Comparison of ENCODE assay signal across 37 cellular contexts in the genomic region with DNA sequence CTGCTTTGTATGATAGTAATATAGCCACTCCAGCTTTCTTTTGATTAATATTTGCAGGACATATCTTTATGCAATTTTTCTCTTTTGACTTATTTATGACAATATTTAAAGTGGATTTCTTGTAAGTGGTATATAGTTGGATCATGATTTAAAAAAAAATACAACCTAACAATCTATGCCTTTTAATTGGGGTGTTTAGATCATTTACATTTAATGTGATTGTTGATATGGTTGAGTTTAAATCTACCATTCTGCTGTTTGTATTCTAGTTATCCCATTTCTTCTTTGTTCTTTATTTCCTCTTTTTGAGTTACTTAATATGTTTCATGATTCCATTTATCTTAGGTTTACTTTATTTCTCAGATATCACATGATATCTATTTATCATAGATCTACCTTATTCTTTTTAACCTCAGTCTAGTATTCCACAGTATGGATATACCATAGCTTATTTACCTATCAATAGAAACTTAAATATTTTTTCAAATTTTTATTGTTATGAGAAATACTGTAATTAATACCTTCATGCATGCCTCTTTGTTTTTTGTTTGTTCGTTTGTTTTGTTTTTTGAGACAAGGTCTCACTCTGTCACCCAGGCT. TPM values are rescaled to one million over a fixed set of nuclear protein-coding genes. Genes with fewer than 3 reads are reported as not detected.
"Had no signal": no experiment of that assay in that cellular context is flagged by ENCODE, and none has a peak within 500 bp of the region (broad histone marks: within the 10 kb centered on the region; RNA-seq: fewer than 3 reads in every experiment).

No MANE protein-coding gene starts in this region.

- H3K27ac Mint-ChIP-seq: activated CD4-positive, alpha-beta memory T cell treated with anti-CD3 and anti-CD28 coated beads for 36 hours; activated naive CD4-positive, alpha-beta T cell treated with anti-CD3 and anti-CD28 coated beads, Interleukin-2, amount 10 ng/mL, durations not matched to agents 7 days and 5 days; activated naive CD8-positive, alpha-beta T cell; activated naive CD8-positive, alpha-beta T cell treated with anti-CD3 and anti-CD28 coated beads, Interleukin-2, amount 50 U/mL, for 24 hours; activated T-helper 1 cell treated with anti-CD3 and anti-CD28 coated beads, Interleukin-12 subunit alpha, Interleukin-12 subunit beta, Interleukin-2, Interleukin-4 antibody, amounts not matched to agents 30 ng/mL and 10 ng/mL and 1 ng/mL, durations not matched to agents 14 hours and 24 hours and 36 hours; brain had no signal

- H3K27ac ChIP-seq: Peyer's patch, RWPE1 had no signal

- H3K4me3 Mint-ChIP-seq: activated CD4-positive, alpha-beta memory T cell treated with anti-CD3 and anti-CD28 coated beads for 36 hours; activated naive CD4-positive, alpha-beta T cell treated with anti-CD3 and anti-CD28 coated beads, Interleukin-2, amount 10 ng/mL, durations not matched to agents 7 days and 5 days; activated naive CD8-positive, alpha-beta T cell; activated naive CD8-positive, alpha-beta T cell treated with anti-CD3 and anti-CD28 coated beads, Interleukin-2, amount 50 U/mL, for 24 hours; activated T-cell treated with anti-CD3 and anti-CD28 coated beads, Interleukin-2, amount 50 U/mL, for 4 hours; activated T-helper 1 cell treated with anti-CD3 and anti-CD28 coated beads, Interleukin-12 subunit alpha, Interleukin-12 subunit beta, Interleukin-2, Interleukin-4 antibody, amounts not matched to agents 30 ng/mL and 10 ng/mL and 1 ng/mL, durations not matched to agents 14 hours and 24 hours and 36 hours; brain had no signal

- ATAC-seq: activated CD4-positive, CD25-positive, alpha-beta regulatory T cell treated with anti-CD3 and anti-CD28 coated beads, Interleukin-2, amount 50 U/mL, for 24 hours; activated naive CD8-positive, alpha-beta T cell treated with anti-CD3 and anti-CD28 coated beads, Interleukin-2, amount 50 U/mL, for 24 hours; activated T-cell treated with anti-CD3 and anti-CD28 coated beads, Interleukin-2, amount 50 U/mL, for 4 hours; PC-3; Right ventricle myocardium inferior had no signal

- H3K36me3 Mint-ChIP-seq: activated CD4-positive, alpha-beta memory T cell treated with anti-CD3 and anti-CD28 coated beads for 36 hours; activated naive CD4-positive, alpha-beta T cell treated with anti-CD3 and anti-CD28 coated beads, Interleukin-2, amount 10 ng/mL, durations not matched to agents 7 days and 5 days; brain had no signal

- H3K36me3 ChIP-seq: Peyer's patch had no signal

- H3K4me3 ChIP-seq: Peyer's patch had no signal

- H3K9me3 ChIP-seq: Peyer's patch had no signal

- FAIRE-seq: bronchial epithelial cell had no signal

- H3K4me1 ChIP-seq: Peyer's patch had no signal

- H3K4me1 Mint-ChIP-seq: activated naive CD4-positive, alpha-beta T cell treated with anti-CD3 and anti-CD28 coated beads, Interleukin-2, amount 10 ng/mL, durations not matched to agents 7 days and 5 days; activated naive CD8-positive, alpha-beta T cell treated with anti-CD3 and anti-CD28 coated beads, Interleukin-2, amount 50 U/mL, for 24 hours; brain had no signal

- DNase-seq: activated CD4-positive, alpha-beta memory T cell treated with anti-CD3 and anti-CD28 coated beads for 36 hours; activated CD4-positive, alpha-beta T cell treated with anti-CD3 and anti-CD28 coated beads for 4 hours; activated CD4-positive, alpha-beta T cell treated with anti-CD3 and anti-CD28 coated beads, Interleukin-2, amount 50 U/mL, for 1 hour; activated CD8-positive, alpha-beta memory T cell treated with anti-CD3 and anti-CD28 coated beads, Interleukin-2, amount 50 U/mL, for 4 hours; activated gamma-delta T cell treated with Interleukin-2 at 50 U/mL for 16 hours; activated naive CD4-positive, alpha-beta T cell treated with anti-CD3 and anti-CD28 coated beads, Interleukin-2, amount 10 ng/mL, durations not matched to agents 7 days and 5 days; activated naive CD8-positive, alpha-beta T cell treated with anti-CD3 and anti-CD28 coated beads, Interleukin-2, amount 50 U/mL, for 24 hours; activated T-cell treated with anti-CD3 and anti-CD28 coated beads for 4 hours; activated T-cell treated with anti-CD3 and anti-CD28 coated beads, Interleukin-2, amount 50 U/mL, for 4 hours; anterior cingulate cortex; caudate nucleus; cerebellar nuclear complex; Kasumi-1; MM.1S; MV-4-11; NCI-H1092; NCI-H1436 treated with DMSO at 0.1 percent for 48 hours; NCI-H1694 treated with DMSO at 0.1 percent for 48 hours; NCI-H2029; NCI-H345; NCI-H524 treated with DMSO at 0.1 percent for 48 hours; NK-92 treated with Interleukin-12 subunit alpha and Interleukin-12 subunit beta, amount 100 ng/mL, for 24 hours; PC-3; Peyer's patch; SIG-M5; T1000 had no signal

RNA-seq across cellular contexts. Expression of gene CIB4, which starts 19.3 kb away (rescaled TPM):
- total RNA-seq: activated CD4-positive, alpha-beta memory T cell treated with anti-CD3 and anti-CD28 coated beads for 36 hours; activated T-cell treated with anti-CD3 and anti-CD28 coated beads, Interleukin-2, amount 50 U/mL, for 4 hours; activated T-helper 1 cell treated with anti-CD3 and anti-CD28 coated beads, Interleukin-12 subunit alpha, Interleukin-12 subunit beta, Interleukin-2, Interleukin-4 antibody, amounts not matched to agents 30 ng/mL and 10 ng/mL and 1 ng/mL, durations not matched to agents 14 hours and 24 hours and 36 hours; bronchial epithelial cell; NCI-H460; PC-3; Peyer's patch; Right ventricle myocardium inferior; SK-MEL-5; T-helper 1 cell treated with Interleukin-12 subunit alpha and Interleukin-12 subunit beta and Interleukin-4 antibody, amounts not matched to agents 30 ng/mL and 1 ng/mL, for 36 hours; T-helper 2 cell treated with Interferon-gamma antibody and Interleukin-4, amounts not matched to agents 100 ng/mL and 5 ng/mL, for 36 hours had no signal

RNA-seq across cellular contexts. Expression of gene KCNK3, which starts 32.1 kb away (rescaled TPM):
- total RNA-seq: activated CD4-positive, alpha-beta memory T cell treated with anti-CD3 and anti-CD28 coated beads for 36 hours; activated T-helper 1 cell treated with anti-CD3 and anti-CD28 coated beads, Interleukin-12 subunit alpha, Interleukin-12 subunit beta, Interleukin-2, Interleukin-4 antibody, amounts not matched to agents 30 ng/mL and 10 ng/mL and 1 ng/mL, durations not matched to agents 14 hours and 24 hours and 36 hours; bronchial epithelial cell; SK-MEL-5; T-helper 1 cell treated with Interleukin-12 subunit alpha and Interleukin-12 subunit beta and Interleukin-4 antibody, amounts not matched to agents 30 ng/mL and 1 ng/mL, for 36 hours; T-helper 2 cell treated with Interferon-gamma antibody and Interleukin-4, amounts not matched to agents 100 ng/mL and 5 ng/mL, for 36 hours had no signal
